Comparison of ENCODE assay signal across 17 cellular contexts in genomic region chr13:67353891-67354459, GRCh38.
A peak's percentile ranks its signal among the peaks of the same experiment; 100 is the strongest.
DNase-seq lines count a peak whose midpoint lies in the region; ATAC-seq and TF ChIP-seq lines count a peak whose summit lies in the region.
"Had no signal": no experiment of that assay in that cellular context is flagged by ENCODE, and none has a peak within 500 bp of the region (broad histone marks: within the 10 kb centered on the region; RNA-seq: fewer than 3 reads in every experiment).

No MANE protein-coding gene starts in this region.

- H3K27ac Mint-ChIP-seq in activated CD4-positive, alpha-beta T cell treated with anti-CD3 and anti-CD28 coated beads for 36 hours: no peak overlapping the region

- POLR2A ChIA-PET in activated CD4-positive, alpha-beta T cell treated with anti-CD3 and anti-CD28 coated beads for 36 hours (lab: Charles Lee): no interaction called here

- H3K27me3 Mint-ChIP-seq in activated CD4-positive, alpha-beta T cell treated with anti-CD3 and anti-CD28 coated beads for 36 hours: no peaks in the 10 kb centered on the region

- 37 to 46% methylated on average over 3 of the region's 3 CpGs for WGBS in thyroid gland, 2 donors

- no peak overlapping the region for H3K4me3 Mint-ChIP-seq in activated CD4-positive, alpha-beta T cell treated with anti-CD3 and anti-CD28 coated beads for 36 hours

- no peaks in the 10 kb centered on the region for H3K4me1 Mint-ChIP-seq in activated CD4-positive, alpha-beta T cell treated with anti-CD3 and anti-CD28 coated beads for 36 hours

- H3K9me3 ChIP-seq in thyroid gland: no peaks in the 10 kb centered on the region
- H3K9me3 ChIP-seq: adrenal gland, neutrophil, vagina had no signal

- no peaks in the 10 kb centered on the region for H3K36me3 Mint-ChIP-seq in activated CD4-positive, alpha-beta T cell treated with anti-CD3 and anti-CD28 coated beads for 36 hours (ENCODE audit: low read depth)

- H3K27ac ChIP-seq in thyroid gland: no peak overlapping the region
- H3K27ac ChIP-seq: adrenal gland, neutrophil, vagina had no signal

- peak; percentile 0 for DNase-seq in AG10803 (ENCODE audit: low read depth)
- peak; percentile 74 for DNase-seq in myocyte (ENCODE audit: low read depth)
- DNase-seq in thyroid gland: no peak
- DNase-seq in activated naive CD4-positive, alpha-beta T cell (lab: John Stamatoyannopoulos, UW): no peak
- DNase-seq in activated CD4-positive, alpha-beta T cell treated with anti-CD3 and anti-CD28 coated beads for 36 hours: no peak
- DNase-seq: activated T-cell treated with anti-CD3 and anti-CD28 coated beads for 4 hours, adrenal gland, C1 segment of cervical spinal cord, NCI-H1417, NCI-H524 treated with DMSO at 0.1 percent for 48 hours, SIG-M5 had no signal

- TF ChIP-seq CTCF in AG10803 (conservative IDR thresholded peaks at IDR 0.05; ENCODE audit: low read length) (no peak), WI38 (IDR thresholded peaks at IDR 0.05; ENCODE audit: low read depth, low read length) (no peak), thyroid gland (IDR thresholded peaks at IDR 0.05) (no peak)

- no peaks in the 10 kb centered on the region for H3K36me3 ChIP-seq in thyroid gland
- H3K36me3 ChIP-seq: adrenal gland, neutrophil, vagina had no signal

- no peaks in the 10 kb centered on the region for H3K27me3 ChIP-seq in thyroid gland
- H3K27me3 ChIP-seq: adrenal gland, neutrophil, vagina had no signal

- intact Hi-C loops in thyroid gland (cut with DNase I): no loop called here
- intact Hi-C loops in activated CD4-positive, alpha-beta T cell treated with anti-CD3 and anti-CD28 coated beads for 36 hours (cut with DNase I, micrococcal nuclease): no loop called here

- ATAC-seq in HG03354 (IDR thresholded peaks at IDR 0.05; ENCODE audit: poor library complexity, severe bottlenecking, unreplicated experiment) (peak; percentile 79), HG03571 (IDR thresholded peaks at IDR 0.05; ENCODE audit: unreplicated experiment) (no peak)
- no peak for ATAC-seq in activated CD4-positive, alpha-beta T cell treated with anti-CD3 and anti-CD28 coated beads for 36 hours
- ATAC-seq: left lobe of liver had no signal

- CTCF ChIA-PET in activated CD4-positive, alpha-beta T cell treated with anti-CD3 and anti-CD28 coated beads for 36 hours (lab: Charles Lee): no interaction called here

- no peak for TF ChIP-seq POLR2A in thyroid gland (IDR thresholded peaks at IDR 0.05)

- H3K4me1 ChIP-seq in thyroid gland: no peaks in the 10 kb centered on the region
- H3K4me1 ChIP-seq: adrenal gland, vagina had no signal

- peaks cover 3% of the 10 kb centered on the region for H3K9me3 Mint-ChIP-seq in activated CD4-positive, alpha-beta T cell treated with anti-CD3 and anti-CD28 coated beads for 36 hours (ENCODE audit: low read depth)

- H3K4me3 ChIP-seq in AG10803 (ENCODE audit: low read length) (0 out of 2 replicates have a peak overlapping the region, but pooled peaks have one; percentile 18), WI38 (ENCODE audit: low read depth, low read length) (peak overlapping the region; percentile 32), thyroid gland (replicated peaks in 1 of 3) (no peak overlapping the region)
- H3K4me3 ChIP-seq: adrenal gland had no signal

Comparison
In these comparisons a context has a peak if more than half of its experiments do, and no peak if none do; other contexts are left out.
1. DNase-seq: peak in AG10803 (single experiment) and myocyte (single experiment); none in thyroid gland (0 of 2), activated naive CD4-positive, alpha-beta T cell (0 of 4) and activated CD4-positive, alpha-beta T cell treated with anti-CD3 and anti-CD28 coated beads for 36 hours (single experiment).
2. H3K4me3 ChIP-seq: peak in AG10803 (single experiment) and WI38 (single experiment); none in thyroid gland (0 of 3).